In genomic region chr10:116809528-116810500, GRCh38 we compare ENCODE assay signal across 9 cellular contexts. TPM values are rescaled to one million over a fixed set of nuclear protein-coding genes. Genes with fewer than 3 reads are reported as not detected.
DNase-seq lines count a peak whose midpoint lies in the region; ATAC-seq and TF ChIP-seq lines count a peak whose summit lies in the region.
"Had no signal": no experiment of that assay in that cellular context is flagged by ENCODE, and none has a peak within 500 bp of the region (broad histone marks: within the 10 kb centered on the region; RNA-seq: fewer than 3 reads in every experiment).

No MANE protein-coding gene starts in this region.

- intact Hi-C loops in colonic mucosa (cut with DNase I) = loop anchor here (10.0 kb wide), 1 partner anchor 125 kb away; no protein-coding TSS in a partner anchor

- no peak overlapping the region for H3K4me3 Mint-ChIP-seq in neural progenitor cell

- DNase-seq in Daoy (ENCODE audit: low read depth) = peak; percentile 61
- peak; percentile 62 for DNase-seq in NCI-H1105 (lab: John Stamatoyannopoulos, UW)
- peak; percentile 23 for DNase-seq in colonic mucosa
- DNase-seq in neural progenitor cell (ENCODE audit: low spot score) = peak; percentile 62
- DNase-seq in activated T-cell treated with anti-CD3 and anti-CD28 coated beads for 4 hours = no peak
- DNase-seq in GM19240 (ENCODE audit: insufficient read length, low spot score) = no peak
- DNase-seq in activated CD8-positive, alpha-beta memory T cell treated with anti-CD3 and anti-CD28 coated beads, Interleukin-2, amount 50 U/mL, for 48 hours = no peak
- DNase-seq: activated naive CD4-positive, alpha-beta T cell treated with anti-CD3 and anti-CD28 coated beads, Interleukin-2, amount 50 U/mL, for 16 hours had no signal

- H3K27me3 Mint-ChIP-seq in neural progenitor cell (ENCODE audit: insufficient read depth, low read depth) = peaks cover 3% of the 10 kb centered on the region

- no peaks in the 10 kb centered on the region for H3K9me3 ChIP-seq in colonic mucosa
- no peaks in the 10 kb centered on the region for H3K9me3 ChIP-seq in neural progenitor cell (ENCODE audit: low read depth)

- H2AFZ ChIP-seq in neural progenitor cell (replicated peaks) = no peak overlapping the region

- H4K20me1 ChIP-seq in neural progenitor cell (ENCODE audit: low read depth) = peaks cover 2% of the 10 kb centered on the region

- no peaks in the 10 kb centered on the region for H3K36me3 ChIP-seq in colonic mucosa
- no peaks in the 10 kb centered on the region for H3K36me3 ChIP-seq in neural progenitor cell

- no peak overlapping the region for H3K27ac Mint-ChIP-seq in neural progenitor cell

- H3F3A ChIP-seq in neural progenitor cell (ENCODE audit: low read depth) = peaks cover 9% of the 10 kb centered on the region

- H3K27me3 ChIP-seq in colonic mucosa = no peaks in the 10 kb centered on the region
- H3K27me3 ChIP-seq in neural progenitor cell = peaks cover 40% of the 10 kb centered on the region

- H3K4me3 ChIP-seq in colonic mucosa = peak overlapping the region; percentile 10
- H3K4me3 ChIP-seq in neural progenitor cell = no peak overlapping the region

- H3K79me2 ChIP-seq in neural progenitor cell (ENCODE audit: low read depth) = no peaks in the 10 kb centered on the region

- TF ChIP-seq CTCF in colonic mucosa (IDR thresholded peaks at IDR 0.05) (peak; percentile 52), neural progenitor cell (IDR thresholded peaks at IDR 0.05) (peak; percentile 68)

- peak overlapping the region; percentile 7 for H3K4me2 ChIP-seq in neural progenitor cell

- peaks cover 8% of the 10 kb centered on the region for H3K4me1 Mint-ChIP-seq in neural progenitor cell

- H3K9ac ChIP-seq in colonic mucosa (ENCODE audit: low read depth in 2 of 2, low read length in 2 of 2) = no peak overlapping the region
- H3K9ac ChIP-seq in neural progenitor cell = no peak overlapping the region

- H3K36me3 Mint-ChIP-seq in neural progenitor cell = no peaks in the 10 kb centered on the region

- no peak for ATAC-seq in GM21360 (IDR thresholded peaks at IDR 0.05; ENCODE audit: unreplicated experiment)

- H3K9me3 Mint-ChIP-seq in neural progenitor cell = peaks cover 7% of the 10 kb centered on the region

- peaks cover 4% of the 10 kb centered on the region for H3K4me1 ChIP-seq in colonic mucosa
- peaks cover 11% of the 10 kb centered on the region for H3K4me1 ChIP-seq in neural progenitor cell

- H3K27ac ChIP-seq in colonic mucosa (no peak overlapping the region), neural progenitor cell (no peak overlapping the region)

RNA-seq across cellular contexts. Expression of gene ENO4, which starts 39.5 kb away (rescaled TPM):
- under 0.01 and 0.80 TPM in 2 replicates for total RNA-seq in Daoy (2014; rRNA removed; shearing (Covaris generic))
- not detected for total RNA-seq in colonic mucosa
- 0.84 and 10.0 TPM in 2 replicates for total RNA-seq in neural progenitor cell (ENCODE audit: low replicate concordance)

Comparison
In these comparisons a context has a peak if more than half of its experiments do, and no peak if none do; other contexts are left out.
1. DNase-seq: peak in Daoy (single experiment), NCI-H1105 (single experiment), colonic mucosa (single experiment) and neural progenitor cell (single experiment); none in activated T-cell treated with anti-CD3 and anti-CD28 coated beads for 4 hours (single experiment), GM19240 (single experiment) and activated CD8-positive, alpha-beta memory T cell treated with anti-CD3 and anti-CD28 coated beads, Interleukin-2, amount 50 U/mL, for 48 hours (single experiment).